13 cellular contexts compared by ENCODE assay signal in the genomic region with DNA sequence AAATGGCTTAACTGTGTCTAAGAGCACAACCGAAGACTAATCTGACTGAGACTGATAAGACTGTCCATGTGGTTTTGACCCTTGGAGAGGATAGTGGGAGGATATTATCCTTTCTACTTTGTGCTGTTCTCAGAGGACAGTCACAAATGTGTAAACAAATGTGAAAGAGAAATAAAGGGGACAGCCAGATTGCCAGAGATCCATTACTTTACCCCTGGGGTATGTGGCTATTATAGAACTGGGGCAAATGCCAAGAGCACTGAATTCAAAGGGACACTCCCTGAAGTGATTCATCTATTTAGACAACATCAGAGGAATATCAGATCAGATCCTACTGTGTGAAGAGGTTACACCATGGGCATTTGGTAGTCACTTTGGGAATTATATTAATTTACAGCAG.
DNase-seq lines count a peak whose midpoint lies in the region; ATAC-seq, FAIRE-seq and TF ChIP-seq lines count a peak whose summit lies in the region.
"Had no signal": no experiment of that assay in that cellular context is flagged by ENCODE, and none has a peak within 500 bp of the region (broad histone marks: within the 10 kb centered on the region; RNA-seq: fewer than 3 reads in every experiment).

No MANE protein-coding gene starts in this region.

- TF ChIP-seq POLR2A in vagina (IDR thresholded peaks at IDR 0.05), result no peak

- DNase-seq in NCI-H345 (lab: John Stamatoyannopoulos, UW) (peak; percentile 21), NCI-H345 treated with DMSO at 0.1 percent for 48 hours (lab: John Stamatoyannopoulos, UW; ENCODE audit: unreplicated experiment) (no peak), RCC 7860 (ENCODE audit: low spot score) (peak; percentile 5), fibroblast of peridontal ligament (ENCODE audit: extremely low read depth) (peak; percentile 52), urothelium cell line (ENCODE audit: low spot score) (peak; percentile 13), H7 (no peak), vagina (ENCODE audit: extremely low spot score in 2 of 2) (no peak)
- DNase-seq: ACHN; activated CD8-positive, alpha-beta memory T cell treated with anti-CD3 and anti-CD28 coated beads, Interleukin-2, amount 50 U/mL, for 48 hours; NCI-H526; right lobe of liver had no signal

- intact Hi-C loops in vagina (cut with DNase I), result no loop called here

- H3K9me3 ChIP-seq in vagina, result no peaks in the 10 kb centered on the region
- H3K9me3 ChIP-seq: right lobe of liver had no signal

- FAIRE-seq in RCC 7860 (lab: Jason Lieb, UNC) (no peak), urothelium cell line (lab: Jason Lieb, UNC) (no peak)

- no peaks in the 10 kb centered on the region for H3K36me3 ChIP-seq in H7 (replicated peaks; ENCODE audit: control insufficient read depth, insufficient read depth, low read length)
- H3K36me3 ChIP-seq in vagina, result no peaks in the 10 kb centered on the region
- H3K36me3 ChIP-seq: cardiac muscle cell, right lobe of liver had no signal

- no peak for TF ChIP-seq CTCF in vagina (IDR thresholded peaks at IDR 0.05)

- H3K27ac ChIP-seq in vagina, result no peak overlapping the region
- H3K27ac ChIP-seq: cardiac muscle cell, right lobe of liver had no signal

- H3K4me1 ChIP-seq in vagina, result no peaks in the 10 kb centered on the region
- H3K4me1 ChIP-seq: right lobe of liver had no signal

- ATAC-seq in HG02642 (IDR thresholded peaks at IDR 0.05; ENCODE audit: poor library complexity, unreplicated experiment), result no peak

- H3K27me3 ChIP-seq in H7 (ENCODE audit: control insufficient read depth, insufficient read depth, low read length) (no peaks in the 10 kb centered on the region), vagina (no peaks in the 10 kb centered on the region)
- H3K27me3 ChIP-seq: right lobe of liver had no signal

- H3K4me3 ChIP-seq in H7 (ENCODE audit: insufficient read depth, low read depth, low read length) (no peak overlapping the region), vagina (no peak overlapping the region)
- H3K4me3 ChIP-seq: cardiac muscle cell, right lobe of liver had no signal

Comparison
In these comparisons a context has a peak if more than half of its experiments do, and no peak if none do; other contexts are left out.
1. DNase-seq: peak in NCI-H345 (single experiment), RCC 7860 (single experiment), fibroblast of peridontal ligament (single experiment) and urothelium cell line (single experiment); none in NCI-H345 treated with DMSO at 0.1 percent for 48 hours (single experiment), H7 (single experiment) and vagina (0 of 2).